8 cellular contexts compared by ENCODE assay signal in genomic region chr19:17385878-17386611, GRCh38. TPM values are rescaled to one million over a fixed set of nuclear protein-coding genes. Genes with fewer than 3 reads are reported as not detected.
A peak's percentile ranks its signal among the peaks of the same experiment; 100 is the strongest.
DNase-seq lines count a peak whose midpoint lies in the region; ATAC-seq, FAIRE-seq and TF ChIP-seq lines count a peak whose summit lies in the region.

No MANE protein-coding gene starts in this region.

- peak; percentile 95 for TF ChIP-seq CTCF in C4-2B (conservative IDR thresholded peaks at IDR 0.05)
- TF ChIP-seq CTCF in HFF-Myc (IDR thresholded peaks at IDR 0.05; ENCODE audit: low read depth, low read length, missing control alignments): peak; percentile 96
- peak; percentile 86 for TF ChIP-seq CTCF in RWPE2 (IDR thresholded peaks at IDR 0.05; ENCODE audit: poor library complexity, severe bottlenecking)

- no peak overlapping the region for H3K27ac Mint-ChIP-seq in activated naive CD4-positive, alpha-beta T cell treated with anti-CD3 and anti-CD28 coated beads for 36 hours

- no peaks in the 10 kb centered on the region for H3K27me3 ChIP-seq in RWPE2 (ENCODE audit: insufficient read depth, poor library complexity, severe bottlenecking)
- H3K27me3 ChIP-seq in small intestine (ENCODE audit: control insufficient read depth in 2 of 2, insufficient read depth in 2 of 2, low read length in 2 of 2): no peaks in the 10 kb centered on the region

- WGBS in small intestine, 3 donors: 33 to 38% (median 35%) methylated on average over 20 of the region's 20 CpGs

- H3K4me3 Mint-ChIP-seq in activated naive CD4-positive, alpha-beta T cell treated with anti-CD3 and anti-CD28 coated beads for 36 hours: no peak overlapping the region

- H3K27me3 Mint-ChIP-seq in activated naive CD4-positive, alpha-beta T cell treated with anti-CD3 and anti-CD28 coated beads for 36 hours (ENCODE audit: low read depth): no peaks in the 10 kb centered on the region

- H3K27ac ChIP-seq in C4-2B (no peak overlapping the region), RWPE2 (ENCODE audit: poor library complexity, severe bottlenecking) (no peak overlapping the region), small intestine (ENCODE audit: low read depth in 1 of 2, low read length in 1 of 2) (no peak overlapping the region)

- H3K9me3 ChIP-seq in RWPE2 (ENCODE audit: severe bottlenecking) (no peaks in the 10 kb centered on the region), small intestine (ENCODE audit: control insufficient read depth, low read depth) (no peaks in the 10 kb centered on the region)

- H3K36me3 ChIP-seq in RWPE2 (ENCODE audit: low read depth) (no peaks in the 10 kb centered on the region), small intestine (ENCODE audit: control insufficient read depth in 2 of 2, insufficient read depth in 2 of 2, low read length in 2 of 2) (no peaks in the 10 kb centered on the region)

- no peaks in the 10 kb centered on the region for H3K4me1 ChIP-seq in RWPE2 (ENCODE audit: insufficient read depth, poor library complexity, severe bottlenecking)
- no peaks in the 10 kb centered on the region for H3K4me1 ChIP-seq in small intestine (ENCODE audit: control insufficient read depth in 2 of 2, insufficient read depth in 1 of 2, low read depth in 1 of 2, low read length in 1 of 2)

- no peaks in the 10 kb centered on the region for H3K9me3 Mint-ChIP-seq in activated naive CD4-positive, alpha-beta T cell treated with anti-CD3 and anti-CD28 coated beads for 36 hours

- H3K4me1 Mint-ChIP-seq in activated naive CD4-positive, alpha-beta T cell treated with anti-CD3 and anti-CD28 coated beads for 36 hours (ENCODE audit: low read depth): peaks cover 9% of the 10 kb centered on the region

- H3K36me3 Mint-ChIP-seq in activated naive CD4-positive, alpha-beta T cell treated with anti-CD3 and anti-CD28 coated beads for 36 hours (ENCODE audit: low read depth): no peaks in the 10 kb centered on the region

- ATAC-seq in RWPE2 (ENCODE audit: low read depth) (peak; percentile 50; the same call in 1 of the 3 replicates), left cardiac atrium (peak; percentile 50 to 60), GM18505 (IDR thresholded peaks at IDR 0.05; ENCODE audit: unreplicated experiment) (no peak), HG02642 (IDR thresholded peaks at IDR 0.05; ENCODE audit: poor library complexity, unreplicated experiment) (no peak)

- H3K4me3 ChIP-seq in HFF-Myc (replicated peaks; ENCODE audit: low read depth, low read length): no peak overlapping the region
- no peak overlapping the region for H3K4me3 ChIP-seq in RWPE2 (ENCODE audit: severe bottlenecking)
- H3K4me3 ChIP-seq in small intestine (ENCODE audit: low read depth in 1 of 2, low read length in 2 of 2): no peak overlapping the region

- DNase-seq in HFF-Myc (ENCODE audit: extremely low read depth, low read depth) (no peak), RWPE2 (ENCODE audit: low spot score) (no peak), left cardiac atrium (peak; percentile 82), small intestine (peak; percentile 37)
- DNase-seq in activated naive CD4-positive, alpha-beta T cell treated with anti-CD3 and anti-CD28 coated beads for 36 hours: peak; percentile 75

- TF ChIP-seq POLR2A in GM18505 (IDR thresholded peaks at IDR 0.05; ENCODE audit: borderline replicate concordance, extremely low read depth, insufficient read depth, insufficient read length): no peak

- intact Hi-C loops in activated naive CD4-positive, alpha-beta T cell treated with anti-CD3 and anti-CD28 coated beads for 36 hours (cut with micrococcal nuclease): loop anchor here (1.0 to 10.0 kb wide), 3 partner anchors 40 to 611 kb away; no protein-coding TSS in a partner anchor
- intact Hi-C loops in left cardiac atrium (cut with DNase I): loop anchor here (1.0 to 5.0 kb wide), 3 partner anchors 39 to 94 kb away; no protein-coding TSS in a partner anchor

- FAIRE-seq in small intestine (lab: Jason Lieb, UNC): no peak

- CTCF ChIA-PET in activated naive CD4-positive, alpha-beta T cell treated with anti-CD3 and anti-CD28 coated beads for 36 hours (lab: Charles Lee): interaction anchor here (0.6 to 3.4 kb wide), 24 partner anchors 9 to 334 kb away, joined by 3 to 20 read pairs (median 4); partner anchors contain the start of genes ANKLE1, ANO8, BABAM1 and CCDC194

RNA-seq across cellular contexts. Expression of gene CCDC194, which starts 8.0 kb away (rescaled TPM):
- total RNA-seq in activated naive CD4-positive, alpha-beta T cell treated with anti-CD3 and anti-CD28 coated beads for 36 hours: under 1 TPM; 0.83 to 0.89 TPM
- not detected for total RNA-seq in left cardiac atrium
- under 1 TPM in 1 of 3 donors, not detected in 2; 0.07 TPM for polyA plus RNA-seq in small intestine

RNA-seq across cellular contexts. Expression of gene PLVAP, which starts 8.9 kb away (rescaled TPM):
- total RNA-seq in activated naive CD4-positive, alpha-beta T cell treated with anti-CD3 and anti-CD28 coated beads for 36 hours: not detected
- 100 to 1,000 TPM; 102 to 137 TPM for total RNA-seq in left cardiac atrium
- polyA plus RNA-seq in small intestine: 100 to 1,000 TPM in 1 of 3 donors, 1 to 10 TPM in 2; 2.2 to 115 (median 4.3) TPM

RNA-seq across cellular contexts. Expression of gene BST2, which starts 19.4 kb away (rescaled TPM):
- 100 to 1,000 TPM; 117 to 121 TPM for total RNA-seq in activated naive CD4-positive, alpha-beta T cell treated with anti-CD3 and anti-CD28 coated beads for 36 hours
- 10 to 100 TPM; 56.9 to 72.6 TPM for total RNA-seq in left cardiac atrium
- 100 to 1,000 TPM in 1 of 3 donors, 10 to 100 TPM in 1, 1 to 10 TPM in 1; 4.5 to 128 (median 53.2) TPM for polyA plus RNA-seq in small intestine

RNA-seq across cellular contexts. Expression of gene MVB12A, which starts 33.8 kb away (rescaled TPM):
- total RNA-seq in activated naive CD4-positive, alpha-beta T cell treated with anti-CD3 and anti-CD28 coated beads for 36 hours: 10 to 100 TPM; 29.3 to 32.1 TPM
- 10 to 100 TPM; 22.6 to 24.8 TPM for total RNA-seq in left cardiac atrium
- polyA plus RNA-seq in small intestine: 100 to 1,000 TPM in 1 of 3 donors, 10 to 100 TPM in 2; 71.3 to 117 (median 84.8) TPM

RNA-seq across cellular contexts. Expression of gene GTPBP3, which starts 48.7 kb away (rescaled TPM):
- total RNA-seq in activated naive CD4-positive, alpha-beta T cell treated with anti-CD3 and anti-CD28 coated beads for 36 hours: 10 to 100 TPM; 36.8 to 45.7 TPM
- total RNA-seq in left cardiac atrium: 10 to 100 TPM in 1 of 2 donors, 1 to 10 TPM in 1; 9.7 to 12.8 TPM
- polyA plus RNA-seq in small intestine: 10 to 100 TPM in 1 of 3 donors, 1 to 10 TPM in 2; 9.2 to 12.6 (median 9.2) TPM

Comparison
In these comparisons a context has a peak if more than half of its experiments do, and no peak if none do; other contexts are left out.
1. DNase-seq: peak in activated naive CD4-positive, alpha-beta T cell treated with anti-CD3 and anti-CD28 coated beads for 36 hours (single experiment), left cardiac atrium (single experiment) and small intestine (single experiment); none in HFF-Myc (single experiment) and RWPE2 (single experiment).
2. ATAC-seq: peak in RWPE2 (single experiment) and left cardiac atrium (2 of 2); none in GM18505 (single experiment) and HG02642 (single experiment).
3. RNA of gene PLVAP, which starts 8.9 kb away (total RNA-seq): 102 to 137 TPM in left cardiac atrium; not detected in activated naive CD4-positive, alpha-beta T cell treated with anti-CD3 and anti-CD28 coated beads for 36 hours; every median in the first group is over 100 times any median in the second.
4. Peak in every context shown above with its lines, with median percentiles within 50 percentile points of each other: CTCF ChIP-seq.